Comparison of ENCODE assay signal across 16 cellular contexts in genomic region chr17:57360266-57360665, GRCh38.
DNase-seq lines count a peak whose midpoint lies in the region; ATAC-seq and TF ChIP-seq lines count a peak whose summit lies in the region.
"Had no signal": no experiment of that assay in that cellular context is flagged by ENCODE, and none has a peak within 500 bp of the region (broad histone marks: within the 10 kb centered on the region; RNA-seq: fewer than 3 reads in every experiment).

No MANE protein-coding gene starts in this region.

- intact Hi-C loops in dorsolateral prefrontal cortex (cut with DNase I) (no loop called here), gastrocnemius medialis (cut with DNase I; ENCODE audit: low total_unique reads) (no loop called here)

- H3K4me1 Mint-ChIP-seq in activated naive CD8-positive, alpha-beta T cell treated with anti-CD3 and anti-CD28 coated beads, Interleukin-2, amount 50 U/mL, for 24 hours, result peaks cover 38% of the 10 kb centered on the region

- no peak overlapping the region for H3K4me3 ChIP-seq in KMS-11 (IDR thresholded peaks at IDR 0.05; ENCODE audit: insufficient read depth, low read depth, low read length)
- no peak overlapping the region for H3K4me3 ChIP-seq in OCI-LY1 (ENCODE audit: low read depth, low read length, poor library complexity, severe bottlenecking)
- no peak overlapping the region for H3K4me3 ChIP-seq in dorsolateral prefrontal cortex
- no peak overlapping the region for H3K4me3 ChIP-seq in gastrocnemius medialis
- H3K4me3 ChIP-seq: GM23338 had no signal

- no peaks in the 10 kb centered on the region for H3K9me3 ChIP-seq in OCI-LY1 (ENCODE audit: low read length)
- no peaks in the 10 kb centered on the region for H3K9me3 ChIP-seq in gastrocnemius medialis

- TF ChIP-seq CTCF in KMS-11 (conservative IDR thresholded peaks at IDR 0.05; ENCODE audit: low read depth, low read length), result no peak
- TF ChIP-seq CTCF in OCI-LY1 (IDR thresholded peaks at IDR 0.05; ENCODE audit: low read length), result no peak
- no peak for TF ChIP-seq CTCF in dorsolateral prefrontal cortex (IDR thresholded peaks at IDR 0.05 in 54 of 56, conservative IDR thresholded peaks at IDR 0.05 in 2 of 56; ENCODE audit: low read depth in 1 of 56, partially characterized antibody in 56 of 56)
- TF ChIP-seq CTCF in gastrocnemius medialis (IDR thresholded peaks at IDR 0.05 in 4 of 5, conservative IDR thresholded peaks at IDR 0.05 in 1 of 5), result no peak
- TF ChIP-seq CTCF in omental fat pad (IDR thresholded peaks at IDR 0.05), result no peak

- peak overlapping the region; percentile 98; the same call in 1 of the 2 replicates for H3K27ac ChIP-seq in KMS-11
- H3K27ac ChIP-seq in OCI-LY1 (ENCODE audit: low read depth, low read length, poor library complexity, severe bottlenecking), result peak overlapping the region; percentile 99
- H3K27ac ChIP-seq in dorsolateral prefrontal cortex, result peak overlapping the region in 34 of 59 donors; percentile 1 to 90 (median 44)
- peak overlapping the region; percentile 85 to 90 (median 88) for H3K27ac ChIP-seq in gastrocnemius medialis
- H3K27ac ChIP-seq: HL-60 had no signal

- no peaks in the 10 kb centered on the region for H3K36me3 ChIP-seq in KMS-11 (ENCODE audit: insufficient read depth)
- peaks cover 9% of the 10 kb centered on the region; the same call in 1 of the 2 replicates for H3K36me3 ChIP-seq in OCI-LY1 (ENCODE audit: insufficient read depth, low read length)
- no peaks in the 10 kb centered on the region for H3K36me3 ChIP-seq in gastrocnemius medialis

- no peaks in the 10 kb centered on the region for H3K9me3 Mint-ChIP-seq in activated naive CD8-positive, alpha-beta T cell treated with anti-CD3 and anti-CD28 coated beads, Interleukin-2, amount 50 U/mL, for 24 hours
- H3K9me3 Mint-ChIP-seq: CD4-positive, CD25-positive, alpha-beta regulatory T cell; GM23338 had no signal

- H3K9ac ChIP-seq in KMS-11 (no peak overlapping the region), OCI-LY1 (ENCODE audit: low read length) (peak overlapping the region; percentile 6; the same call in 1 of the 2 replicates)

- H3K4me1 ChIP-seq in KMS-11 (ENCODE audit: low read depth, poor library complexity, severe bottlenecking) (peaks cover 99% of the 10 kb centered on the region), OCI-LY1 (ENCODE audit: insufficient read depth, low read length, severe bottlenecking) (peaks cover 82% of the 10 kb centered on the region), gastrocnemius medialis (peaks cover 90 to 97% of the 10 kb centered on the region in 2 donors)

- H3K27me3 Mint-ChIP-seq in activated naive CD8-positive, alpha-beta T cell treated with anti-CD3 and anti-CD28 coated beads, Interleukin-2, amount 50 U/mL, for 24 hours, result no peaks in the 10 kb centered on the region
- H3K27me3 Mint-ChIP-seq: CD4-positive, CD25-positive, alpha-beta regulatory T cell had no signal

- peaks cover 76% of the 10 kb centered on the region for H3K79me2 ChIP-seq in KMS-11 (ENCODE audit: insufficient read depth, low read depth)
- peaks cover 58% of the 10 kb centered on the region for H3K79me2 ChIP-seq in OCI-LY1 (ENCODE audit: insufficient read depth, low read length)

- H3K4me2 ChIP-seq in KMS-11 (peak overlapping the region; percentile 99), OCI-LY1 (ENCODE audit: low read length) (peak overlapping the region; percentile 0; the same call in 1 of the 2 replicates)
- H3K4me2 ChIP-seq: GM23338 had no signal

- H2AFZ ChIP-seq in KMS-11 (ENCODE audit: low read depth) (no peak overlapping the region), OCI-LY1 (ENCODE audit: low read length) (no peak overlapping the region)
- H2AFZ ChIP-seq: GM23338 had no signal

- ATAC-seq in gastrocnemius medialis (peak; percentile 35 to 53), omental fat pad (ENCODE audit: low FRiP score) (no peak)
- ATAC-seq in activated naive CD8-positive, alpha-beta T cell treated with anti-CD3 and anti-CD28 coated beads, Interleukin-2, amount 50 U/mL, for 24 hours, result no peak
- ATAC-seq: GM23338, Panc1, SK-N-SH treated with all-trans-retinoic acid at 6 μM for 48 hours had no signal

- H3K27me3 ChIP-seq in KMS-11 (ENCODE audit: insufficient read depth, low read depth) (no peaks in the 10 kb centered on the region), OCI-LY1 (ENCODE audit: insufficient read depth, low read length) (no peaks in the 10 kb centered on the region), dorsolateral prefrontal cortex (no peaks in the 10 kb centered on the region), gastrocnemius medialis (no peaks in the 10 kb centered on the region)

- DNase-seq in dorsolateral prefrontal cortex (no peak), gastrocnemius medialis (peak in 1 of 2 donors; percentile 48), activated gamma-delta T cell treated with Interleukin-2 at 50 U/mL for 16 hours (no peak), omental fat pad (ENCODE audit: low spot score) (no peak)
- DNase-seq in activated naive CD8-positive, alpha-beta T cell treated with anti-CD3 and anti-CD28 coated beads, Interleukin-2, amount 50 U/mL, for 24 hours, result no peak
- DNase-seq: CD4-positive, CD25-positive, alpha-beta regulatory T cell; NCI-H1417 treated with DMSO at 0.1 percent for 48 hours; NCI-H2029; NCI-H510A treated with DMSO at 0.1 percent for 48 hours; NCI-H82 had no signal

- H3K9me2 ChIP-seq in OCI-LY1 (ENCODE audit: low read depth, low read length), result no peaks in the 10 kb centered on the region

- no peaks in the 10 kb centered on the region for H4K20me1 ChIP-seq in KMS-11 (ENCODE audit: insufficient read depth)
- no peaks in the 10 kb centered on the region for H4K20me1 ChIP-seq in OCI-LY1 (ENCODE audit: insufficient read depth, low read length)

- in situ Hi-C loops in gastrocnemius medialis (cut with MboI; ENCODE audit: low sequenced_read_pairs in 4 of 4), result no loop called here

- H3F3A ChIP-seq in OCI-LY1 (ENCODE audit: insufficient read depth, low read length), result no peaks in the 10 kb centered on the region

- no peak overlapping the region for H3K4me3 Mint-ChIP-seq in activated naive CD8-positive, alpha-beta T cell treated with anti-CD3 and anti-CD28 coated beads, Interleukin-2, amount 50 U/mL, for 24 hours
- H3K4me3 Mint-ChIP-seq: CD4-positive, CD25-positive, alpha-beta regulatory T cell; GM23338 had no signal

- TF ChIP-seq POLR2A in gastrocnemius medialis (IDR thresholded peaks at IDR 0.05), result no peak

- H3K27ac Mint-ChIP-seq in activated naive CD8-positive, alpha-beta T cell treated with anti-CD3 and anti-CD28 coated beads, Interleukin-2, amount 50 U/mL, for 24 hours, result no peak overlapping the region
- H3K27ac Mint-ChIP-seq: CD4-positive, CD25-positive, alpha-beta regulatory T cell; GM23338 had no signal

- peaks cover 4% of the 10 kb centered on the region for H3K36me3 Mint-ChIP-seq in activated naive CD8-positive, alpha-beta T cell treated with anti-CD3 and anti-CD28 coated beads, Interleukin-2, amount 50 U/mL, for 24 hours (ENCODE audit: low read depth)

Comparison
In these comparisons a context has a peak if more than half of its experiments do, and no peak if none do; other contexts are left out.
1. H3K27ac ChIP-seq: peak in every context shown above with its lines; median percentile 99 in OCI-LY1; 98 in KMS-11; 88 in gastrocnemius medialis; 44 in dorsolateral prefrontal cortex.
2. ATAC-seq: peak in gastrocnemius medialis (2 of 2); none in activated naive CD8-positive, alpha-beta T cell treated with anti-CD3 and anti-CD28 coated beads, Interleukin-2, amount 50 U/mL, for 24 hours (single experiment) and omental fat pad (single experiment).